In the genomic region with DNA sequence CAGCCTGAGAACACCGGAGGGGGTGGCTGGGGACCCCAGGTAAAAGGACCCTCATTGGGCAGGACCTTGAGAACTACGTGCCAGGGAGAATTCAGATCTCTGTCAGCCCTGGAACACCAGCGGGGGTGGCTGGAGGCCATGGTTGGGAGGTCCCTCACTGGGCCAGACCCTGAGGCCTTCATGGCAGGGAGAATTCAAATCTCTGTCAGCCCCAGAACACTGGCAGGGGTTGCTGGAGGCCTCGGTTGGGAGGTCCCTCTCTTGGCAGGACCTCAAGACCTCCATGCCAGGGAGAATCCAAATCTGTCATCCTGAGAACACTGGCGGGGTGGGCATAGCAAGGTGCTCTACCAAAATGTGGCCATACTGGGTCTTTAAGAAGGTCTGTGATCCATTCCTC, we compare ENCODE assay signal across 8 cellular contexts.
DNase-seq lines count a peak whose midpoint lies in the region; ATAC-seq and TF ChIP-seq lines count a peak whose summit lies in the region.
"Not testable (repeated sequence)": the region's sequence is repeated elsewhere in the genome, so short reads cannot be mapped to it uniquely, and the experiment has no call there.

No MANE protein-coding gene starts in this region.

- POLR2A ChIA-PET in activated B cell treated with CpG ODN at 0.5 μM for 24 hours (lab: Charles Lee) = not testable (repeated sequence)

- CTCF ChIA-PET in activated B cell treated with CpG ODN at 0.5 μM for 24 hours (lab: Charles Lee); mammary epithelial cell (lab: Charles Lee; ENCODE audit: low non-redundant PET): not testable (repeated sequence)

- H3K27me3 Mint-ChIP-seq in activated B cell treated with CpG ODN at 0.5 μM for 24 hours; activated T-helper 2 cell treated with anti-CD3 and anti-CD28 coated beads, Interferon-gamma antibody, Interleukin-2, Interleukin-4, amounts not matched to agents 10 μg/mL and 5 μg/mL and 100 μg/mL, durations not matched to agents 14 hours and 24 hours and 36 hours (ENCODE audit: low read depth); type B pancreatic cell: not testable (repeated sequence)

- H3K27ac Mint-ChIP-seq in activated B cell treated with CpG ODN at 0.5 μM for 24 hours; activated T-helper 2 cell treated with anti-CD3 and anti-CD28 coated beads, Interferon-gamma antibody, Interleukin-2, Interleukin-4, amounts not matched to agents 10 μg/mL and 5 μg/mL and 100 μg/mL, durations not matched to agents 14 hours and 24 hours and 36 hours; type B pancreatic cell: not testable (repeated sequence)

- ATAC-seq in activated B cell treated with CpG ODN at 0.5 μM for 24 hours (ENCODE audit: low read depth); Right ventricle myocardium inferior; lower lobe of right lung: not testable (repeated sequence)

- H3K27me3 ChIP-seq in mammary epithelial cell (ENCODE audit: insufficient read depth, low read length); lower lobe of right lung (ENCODE audit: low read depth): not testable (repeated sequence)

- H3K4me3 Mint-ChIP-seq in activated B cell treated with CpG ODN at 0.5 μM for 24 hours; activated T-helper 2 cell treated with anti-CD3 and anti-CD28 coated beads, Interferon-gamma antibody, Interleukin-2, Interleukin-4, amounts not matched to agents 10 μg/mL and 5 μg/mL and 100 μg/mL, durations not matched to agents 14 hours and 24 hours and 36 hours (ENCODE audit: low read depth); type B pancreatic cell: not testable (repeated sequence)

- H3K79me2 ChIP-seq in mammary epithelial cell (ENCODE audit: insufficient read depth, low read length) = not testable (repeated sequence)

- not testable (repeated sequence) for H3K9ac ChIP-seq in mammary epithelial cell (ENCODE audit: insufficient read depth, low read length)

- 100% methylated on average over 1 of the region's 5 CpGs for WGBS in mammary epithelial cell (ENCODE audit: low coverage, missing lambda C conversion rate)

- not testable (repeated sequence) for H3K9me3 ChIP-seq in mammary epithelial cell (replicated peaks; ENCODE audit: insufficient read depth, low read length); lower lobe of right lung

- H3K4me2 ChIP-seq in mammary epithelial cell (ENCODE audit: insufficient read depth, low read depth, low read length) = not testable (repeated sequence)

- TF ChIP-seq CTCF in activated B cell treated with CpG ODN at 0.5 μM for 24 hours (IDR thresholded peaks at IDR 0.05); mammary epithelial cell (conservative IDR thresholded peaks at IDR 0.05 in 1 of 2, IDR thresholded peaks at IDR 0.05 in 1 of 2; ENCODE audit: extremely low read depth in 1 of 2, insufficient read depth in 1 of 2, low read depth in 1 of 2, low read length in 2 of 2); lower lobe of right lung (IDR thresholded peaks at IDR 0.05); type B pancreatic cell (conservative IDR thresholded peaks at IDR 0.05): not testable (repeated sequence)

- not testable (repeated sequence) for H3K36me3 ChIP-seq in mammary epithelial cell (ENCODE audit: insufficient read depth, low read length); lower lobe of right lung

- H2AFZ ChIP-seq in mammary epithelial cell (ENCODE audit: low read depth, low read length) = not testable (repeated sequence)

- not testable (repeated sequence) for BruUV-seq in mammary epithelial cell (replicated peaks; lab: Mats Ljungman, UMichigan)

- H3K27ac ChIP-seq in mammary epithelial cell (ENCODE audit: insufficient read depth, low read depth, low read length); lower lobe of right lung: not testable (repeated sequence)

- not testable (repeated sequence) for H3K4me1 Mint-ChIP-seq in activated B cell treated with CpG ODN at 0.5 μM for 24 hours; activated T-helper 2 cell treated with anti-CD3 and anti-CD28 coated beads, Interferon-gamma antibody, Interleukin-2, Interleukin-4, amounts not matched to agents 10 μg/mL and 5 μg/mL and 100 μg/mL, durations not matched to agents 14 hours and 24 hours and 36 hours (ENCODE audit: low read depth); type B pancreatic cell (ENCODE audit: unreplicated experiment)

- in situ Hi-C loops in G401 (cut with HindIII; ENCODE audit: low sequenced_read_pairs); mammary epithelial cell (cut with MboI; ENCODE audit: low sequenced_read_pairs in 2 of 2): not testable (repeated sequence)

- not testable (repeated sequence) for H4K20me1 ChIP-seq in mammary epithelial cell (ENCODE audit: insufficient read depth, low read length)

- H3K4me1 ChIP-seq in mammary epithelial cell (ENCODE audit: insufficient read depth, low read length); lower lobe of right lung: not testable (repeated sequence)

- H3K4me3 ChIP-seq in mammary epithelial cell (replicated peaks in 1 of 3; ENCODE audit: insufficient read depth in 1 of 3, low read depth in 2 of 3, low read length in 3 of 3); lower lobe of right lung: not testable (repeated sequence)

- not testable (repeated sequence) for H3K36me3 Mint-ChIP-seq in activated B cell treated with CpG ODN at 0.5 μM for 24 hours (ENCODE audit: low read depth); activated T-helper 2 cell treated with anti-CD3 and anti-CD28 coated beads, Interferon-gamma antibody, Interleukin-2, Interleukin-4, amounts not matched to agents 10 μg/mL and 5 μg/mL and 100 μg/mL, durations not matched to agents 14 hours and 24 hours and 36 hours (ENCODE audit: low read depth); type B pancreatic cell

- DNase-seq in G401 (ENCODE audit: low spot score) (peak; percentile 2), activated B cell treated with CpG ODN at 0.5 μM for 24 hours (peak; percentile 15), mammary epithelial cell (peak; percentile 0), Right ventricle myocardium inferior (ENCODE audit: missing footprints) (peak; percentile 33), lower lobe of right lung (peak; percentile 41), retina (peak; percentile 1), type B pancreatic cell (ENCODE audit: extremely low spot score, unreplicated experiment) (peak; percentile 64)
- DNase-seq in activated T-helper 2 cell treated with anti-CD3 and anti-CD28 coated beads, Interferon-gamma antibody, Interleukin-2, Interleukin-4, amounts not matched to agents 10 μg/mL and 5 μg/mL and 100 μg/mL, durations not matched to agents 14 hours and 24 hours and 36 hours (ENCODE audit: low spot score) = peak; percentile 8

- dilution Hi-C loops in mammary epithelial cell (cut with HindIII; ENCODE audit: low sequenced_read_pairs) = not testable (repeated sequence)

- intact Hi-C loops in activated B cell treated with CpG ODN at 0.5 μM for 24 hours (cut with micrococcal nuclease); activated T-helper 2 cell treated with anti-CD3 and anti-CD28 coated beads, Interferon-gamma antibody, Interleukin-2, Interleukin-4, amounts not matched to agents 10 μg/mL and 5 μg/mL and 100 μg/mL, durations not matched to agents 14 hours and 24 hours and 36 hours (cut with micrococcal nuclease); mammary epithelial cell (cut with micrococcal nuclease); Right ventricle myocardium inferior (cut with DNase I); lower lobe of right lung (cut with DNase I): not testable (repeated sequence)

- not testable (repeated sequence) for H3K9me3 Mint-ChIP-seq in activated B cell treated with CpG ODN at 0.5 μM for 24 hours; activated T-helper 2 cell treated with anti-CD3 and anti-CD28 coated beads, Interferon-gamma antibody, Interleukin-2, Interleukin-4, amounts not matched to agents 10 μg/mL and 5 μg/mL and 100 μg/mL, durations not matched to agents 14 hours and 24 hours and 36 hours; type B pancreatic cell

Comparison
In these comparisons a context has a peak if more than half of its experiments do, and no peak if none do; other contexts are left out.
1. DNase-seq: peak in every context shown above with its lines; median percentile 64 in type B pancreatic cell; 41 in lower lobe of right lung; 33 in Right ventricle myocardium inferior; 15 in activated B cell treated with CpG ODN at 0.5 μM for 24 hours; 8 in activated T-helper 2 cell treated with anti-CD3 and anti-CD28 coated beads, Interferon-gamma antibody, Interleukin-2, Interleukin-4, amounts not matched to agents 10 μg/mL and 5 μg/mL and 100 μg/mL, durations not matched to agents 14 hours and 24 hours and 36 hours; 2 in G401; 1 in retina; 0 in mammary epithelial cell.